9 cellular contexts compared by ENCODE assay signal in genomic region chr6:135722679-135723078, GRCh38.
A peak's percentile ranks its signal among the peaks of the same experiment; 100 is the strongest.
DNase-seq lines count a peak whose midpoint lies in the region; ATAC-seq and TF ChIP-seq lines count a peak whose summit lies in the region.
"Had no signal": no experiment of that assay in that cellular context is flagged by ENCODE, and none has a peak within 500 bp of the region (broad histone marks: within the 10 kb centered on the region; RNA-seq: fewer than 3 reads in every experiment).

No MANE protein-coding gene starts in this region.

- peak overlapping the region; percentile 34 for H3K4me3 Mint-ChIP-seq in Calu3 (ENCODE audit: low read depth, unreplicated experiment)
- H3K4me3 Mint-ChIP-seq: brain had no signal

- intact Hi-C loops in Calu3 (cut with micrococcal nuclease; ENCODE audit: unreplicated experiment) (no loop called here), sigmoid colon (cut with DNase I) (no loop called here)

- no peak for TF ChIP-seq EP300 in sigmoid colon (IDR thresholded peaks at IDR 0.05)

- H3K36me3 Mint-ChIP-seq in Calu3 (ENCODE audit: insufficient read depth, unreplicated experiment): peaks cover 10% of the 10 kb centered on the region
- H3K36me3 Mint-ChIP-seq: brain had no signal

- H3K27me3 ChIP-seq in sigmoid colon: no peaks in the 10 kb centered on the region

- TF ChIP-seq CTCF in Calu3 (IDR thresholded peaks at IDR 0.05; ENCODE audit: unreplicated experiment): no peak
- no peak for TF ChIP-seq CTCF in VCaP (conservative IDR thresholded peaks at IDR 0.05)
- no peak for TF ChIP-seq CTCF in sigmoid colon (IDR thresholded peaks at IDR 0.05)

- no peaks in the 10 kb centered on the region for H3K4me1 ChIP-seq in sigmoid colon

- no TSS peak for BruUV-seq in Calu3 (replicated peaks; lab: Mats Ljungman, UMichigan)

- peaks cover 9% of the 10 kb centered on the region for H3K4me1 Mint-ChIP-seq in Calu3 (ENCODE audit: low read depth, unreplicated experiment)
- H3K4me1 Mint-ChIP-seq: brain had no signal

- peak; percentile 47 for DNase-seq in Calu3
- DNase-seq in left lobe of liver (ENCODE audit: low spot score): no peak
- DNase-seq in SK-N-DZ (ENCODE audit: low spot score): no peak
- no peak for DNase-seq in sigmoid colon
- DNase-seq in stimulated activated naive CD4-positive, alpha-beta T cell (lab: John Stamatoyannopoulos, UW): no peak

- ATAC-seq in HG02642 (IDR thresholded peaks at IDR 0.05; ENCODE audit: poor library complexity, unreplicated experiment): peak; percentile 45
- peak; percentile 55 for ATAC-seq in left lobe of liver
- no peak for ATAC-seq in GM19324 (IDR thresholded peaks at IDR 0.05; ENCODE audit: low FRiP score, unreplicated experiment)

- TF ChIP-seq POLR2A in sigmoid colon (IDR thresholded peaks at IDR 0.05): no peak

- H3K9me3 Mint-ChIP-seq in Calu3 (ENCODE audit: low read depth, unreplicated experiment): peaks cover 10% of the 10 kb centered on the region

- WGBS in sigmoid colon, 2 donors: 44 to 73% methylated on average over 5 of the region's 5 CpGs

- CTCF ChIA-PET in Calu3 (lab: Charles Lee): interaction anchor here (1.1 kb wide), 1 partner anchor 37 kb away, joined by 3 read pairs; no protein-coding TSS in a partner anchor

- H3K27ac ChIP-seq in VCaP: peak overlapping the region; percentile 28
- no peak overlapping the region for H3K27ac ChIP-seq in sigmoid colon

- peak overlapping the region; percentile 94 for H3K27ac Mint-ChIP-seq in Calu3 (ENCODE audit: unreplicated experiment)
- H3K27ac Mint-ChIP-seq: brain had no signal

- H3K27me3 Mint-ChIP-seq in Calu3 (ENCODE audit: unreplicated experiment): no peaks in the 10 kb centered on the region

- no peaks in the 10 kb centered on the region for H3K36me3 ChIP-seq in sigmoid colon

- no peak overlapping the region for H3K4me3 ChIP-seq in sigmoid colon

- H3K9me3 ChIP-seq in sigmoid colon: peaks cover 0 to 7% (median 2%) of the 10 kb centered on the region in 4 donors
